ENCODE assay signal across 15 cellular contexts in the genomic region with DNA sequence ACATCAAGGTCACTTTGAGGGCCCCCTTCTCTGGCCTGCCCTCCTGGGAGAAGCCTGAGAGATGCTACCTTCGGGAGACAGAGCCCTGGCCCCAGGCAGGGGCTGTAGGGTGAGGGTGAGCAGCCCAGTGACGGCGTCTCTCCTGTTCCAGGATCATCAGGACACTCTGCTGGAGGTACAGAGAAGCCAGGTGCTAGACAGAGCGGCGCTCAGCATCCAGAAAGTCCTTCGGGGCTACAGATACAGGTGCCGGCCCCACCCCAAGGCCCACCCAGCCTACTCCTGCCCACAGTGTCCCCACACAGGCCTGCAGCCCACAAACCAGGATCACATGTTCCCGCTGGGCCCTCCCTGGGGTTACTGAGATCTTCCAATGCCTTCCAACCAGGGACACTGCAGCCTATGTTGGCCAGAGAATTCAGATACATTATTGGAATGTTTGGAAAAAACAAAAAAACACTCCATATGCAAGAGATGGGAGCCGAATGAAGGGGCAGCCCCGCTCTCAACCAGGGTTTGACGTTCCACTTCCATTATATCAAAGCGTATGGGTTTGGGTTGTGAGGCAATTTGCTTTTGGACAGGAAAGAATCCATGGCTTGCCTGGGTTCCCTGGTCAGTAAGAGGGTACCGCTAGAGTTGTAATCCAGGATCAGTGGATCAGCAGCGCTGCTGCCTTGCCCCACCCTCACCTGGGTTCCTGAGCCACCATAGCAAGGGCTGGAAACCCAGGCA. TPM values are rescaled to one million over a fixed set of nuclear protein-coding genes. Genes with fewer than 3 reads are reported as not detected.
"Had no signal": no experiment of that assay in that cellular context is flagged by ENCODE, and none has a peak within 500 bp of the region (broad histone marks: within the 10 kb centered on the region; RNA-seq: fewer than 3 reads in every experiment).

No MANE protein-coding gene starts in this region.

- H3K27me3 ChIP-seq: adrenal gland, tibial artery had no signal

- H3K9me3 ChIP-seq: adrenal gland, psoas muscle, tibial artery had no signal

- H3K27ac Mint-ChIP-seq: activated T-cell treated with anti-CD3 and anti-CD28 coated beads, Interleukin-2, amount 50 U/mL, for 72 hours; natural killer cell had no signal

- ATAC-seq: activated T-cell treated with anti-CD3 and anti-CD28 coated beads, Interleukin-2, amount 50 U/mL, for 72 hours; esophagus mucosa; psoas muscle had no signal

- DNase-seq: activated CD4-positive, alpha-beta T cell treated with anti-CD3 and anti-CD28 coated beads, Interleukin-2, amount 50 U/mL, for 1 hour; activated naive CD4-positive, alpha-beta T cell; activated T-cell treated with anti-CD3 and anti-CD28 coated beads, Interleukin-2, amount 50 U/mL, for 72 hours; central memory CD4-positive, alpha-beta T cell; natural killer cell; nucleus accumbens; psoas muscle; SIG-M5; stimulated activated CD4-positive, alpha-beta T cell treated with anti-CD3 and anti-CD28 coated beads, Interleukin-2, amount 100 ng/mL, for 48 hours; T-helper 2 cell; tibial artery had no signal

- H3K36me3 Mint-ChIP-seq: natural killer cell had no signal

- H3K27ac ChIP-seq: adrenal gland, psoas muscle, tibial artery had no signal

- H3K4me1 Mint-ChIP-seq: natural killer cell had no signal

- H3K4me3 Mint-ChIP-seq: activated T-cell treated with anti-CD3 and anti-CD28 coated beads, Interleukin-2, amount 50 U/mL, for 72 hours; natural killer cell had no signal

- H3K4me3 ChIP-seq: adrenal gland, lung, psoas muscle, tibial artery had no signal

- H3K9me3 Mint-ChIP-seq: activated T-cell treated with anti-CD3 and anti-CD28 coated beads, Interleukin-2, amount 50 U/mL, for 72 hours; natural killer cell had no signal

- H3K4me1 ChIP-seq: adrenal gland, psoas muscle, tibial artery had no signal

- H3K36me3 ChIP-seq: adrenal gland, tibial artery had no signal

RNA-seq across cellular contexts. Expression of a gene that starts 49.5 kb away (rescaled TPM):
- total RNA-seq: activated T-cell treated with anti-CD3 and anti-CD28 coated beads, Interleukin-2, amount 50 U/mL, for 72 hours; dermis microvascular lymphatic vessel endothelial cell; esophagus mucosa; natural killer cell had no signal
